ENCODE assay signal across 29 cellular contexts in genomic region chr10:90437452-90437851, GRCh38.
DNase-seq lines count a peak whose midpoint lies in the region; ATAC-seq, FAIRE-seq and TF ChIP-seq lines count a peak whose summit lies in the region.
"Had no signal": no experiment of that assay in that cellular context is flagged by ENCODE, and none has a peak within 500 bp of the region (broad histone marks: within the 10 kb centered on the region; RNA-seq: fewer than 3 reads in every experiment).

No MANE protein-coding gene starts in this region.

- no peak overlapping the region for H3K27ac Mint-ChIP-seq in activated T-cell treated with anti-CD3 and anti-CD28 coated beads, Interleukin-2, amount 50 U/mL, for 24 hours
- H3K27ac Mint-ChIP-seq: activated naive CD4-positive, alpha-beta T cell treated with anti-CD3 and anti-CD28 coated beads for 36 hours; stimulated activated naive B cell treated with anti-CD40 and anti-IgM and Interleukin-4, amounts not matched to agents 10 μg/mL and 1 μg/mL and 100 μg/mL, for 72 hours; T-cell had no signal

- peaks cover 10% of the 10 kb centered on the region for H3K9me3 Mint-ChIP-seq in activated T-cell treated with anti-CD3 and anti-CD28 coated beads, Interleukin-2, amount 50 U/mL, for 24 hours

- no peaks in the 10 kb centered on the region for H3K4me1 ChIP-seq in OCI-LY3 (ENCODE audit: low read length)
- no peaks in the 10 kb centered on the region for H3K4me1 ChIP-seq in GM12878 (ENCODE audit: control insufficient read depth, insufficient read depth, low read length)
- H3K4me1 ChIP-seq: BLaER1 treated with 17β-estradiol and CSF1 and Interleukin-3, amounts not matched to agents 10 nM and 100 nM; Caco-2; SJSA1 had no signal

- H3K36me3 ChIP-seq in OCI-LY3 (replicated peaks; ENCODE audit: low read depth, low read length) (no peaks in the 10 kb centered on the region), GM12878 (ENCODE audit: control insufficient read depth in 2 of 2, insufficient read depth in 2 of 2, low read length in 1 of 2) (no peaks in the 10 kb centered on the region)
- H3K36me3 ChIP-seq: SJSA1 had no signal

- no peak overlapping the region for H3K27ac ChIP-seq in OCI-LY3 (ENCODE audit: low read length)
- no peak overlapping the region for H3K27ac ChIP-seq in GM12878 (ENCODE audit: control insufficient read depth, insufficient read depth)
- H3K27ac ChIP-seq: BLaER1 treated with 17β-estradiol and CSF1 and Interleukin-3, amounts not matched to agents 10 nM and 100 nM; SJSA1 had no signal

- POLR2A ChIA-PET in GM12878 (lab: Charles Lee) = no interaction called here
- POLR2A ChIA-PET in HEK293T (lab: Yijun Ruan, JAX) = no interaction called here

- H3K27me3 Mint-ChIP-seq in activated T-cell treated with anti-CD3 and anti-CD28 coated beads, Interleukin-2, amount 50 U/mL, for 24 hours = no peaks in the 10 kb centered on the region

- BruUV-seq in GM12878 (replicated peaks; lab: Mats Ljungman, UMichigan) = no TSS peak

- TF ChIP-seq CTCF in OCI-LY3 (IDR thresholded peaks at IDR 0.05; ENCODE audit: low read depth, low read length) (peak; percentile 10; the same call in 1 of the 2 replicates), GM12878 (IDR thresholded peaks at IDR 0.05 in 2 of 3, conservative IDR thresholded peaks at IDR 0.05 in 1 of 3; ENCODE audit: control insufficient read depth in 2 of 3, extremely low read depth in 1 of 3, insufficient read depth in 1 of 3, low read depth in 3 of 3, low read length in 3 of 3) (0 out of 6 replicates have a peak, but pooled peaks of 1 of the 3 experiments have one; percentile 1), fibroblast of pulmonary artery (IDR thresholded peaks at IDR 0.05; ENCODE audit: low read length, missing control alignments) (no peak)

- H3K9ac ChIP-seq in OCI-LY3 (ENCODE audit: low read length) (no peak overlapping the region), GM12878 (ENCODE audit: control insufficient read depth, insufficient read depth, low read length) (no peak overlapping the region)
- H3K9ac ChIP-seq: BLaER1 treated with 17β-estradiol and CSF1 and Interleukin-3, amounts not matched to agents 10 nM and 100 nM had no signal

- no peaks in the 10 kb centered on the region for H3K4me1 Mint-ChIP-seq in activated T-cell treated with anti-CD3 and anti-CD28 coated beads, Interleukin-2, amount 50 U/mL, for 24 hours (ENCODE audit: low read depth)
- H3K4me1 Mint-ChIP-seq: neural crest cell; stimulated activated naive B cell treated with anti-CD40 and anti-IgM and Interleukin-4, amounts not matched to agents 10 μg/mL and 1 μg/mL and 100 μg/mL, for 72 hours; T-cell had no signal

- H3K36me3 Mint-ChIP-seq in activated T-cell treated with anti-CD3 and anti-CD28 coated beads, Interleukin-2, amount 50 U/mL, for 24 hours (ENCODE audit: low read depth) = no peaks in the 10 kb centered on the region
- H3K36me3 Mint-ChIP-seq: T-cell had no signal

- no peak for TF ChIP-seq POLR2A in GM12878 (IDR thresholded peaks at IDR 0.05; ENCODE audit: low read depth, low read length)

- H2AFZ ChIP-seq in OCI-LY3 (ENCODE audit: low read depth, low read length) (no peak overlapping the region), GM12878 (ENCODE audit: control insufficient read depth, low read depth, low read length) (no peak overlapping the region)

- H3K4me3 ChIP-seq in OCI-LY3 (ENCODE audit: low read length) (no peak overlapping the region), GM12878 (no peak overlapping the region), fibroblast of pulmonary artery (replicated peaks; ENCODE audit: low read depth, low read length) (no peak overlapping the region)
- H3K4me3 ChIP-seq: BLaER1 treated with 17β-estradiol and CSF1 and Interleukin-3, amounts not matched to agents 10 nM and 100 nM; lung; SJSA1 had no signal

- TF ChIP-seq RAD21 in GM12878 (IDR thresholded peaks at IDR 0.05; ENCODE audit: insufficient read depth, low read depth, low read length) = no peak

- no peak for TF ChIP-seq EP300 in GM12878 (IDR thresholded peaks at IDR 0.05; ENCODE audit: borderline replicate concordance in 1 of 2, control insufficient read depth in 1 of 2, low read depth in 2 of 2, low read length in 2 of 2)

- no peak overlapping the region for H3K4me3 Mint-ChIP-seq in activated T-cell treated with anti-CD3 and anti-CD28 coated beads, Interleukin-2, amount 50 U/mL, for 24 hours
- H3K4me3 Mint-ChIP-seq: activated naive CD4-positive, alpha-beta T cell treated with anti-CD3 and anti-CD28 coated beads for 36 hours; neural crest cell; stimulated activated naive B cell treated with anti-CD40 and anti-IgM and Interleukin-4, amounts not matched to agents 10 μg/mL and 1 μg/mL and 100 μg/mL, for 72 hours; T-cell had no signal

- CTCF ChIA-PET in GM12878 (lab: Yijun Ruan, JAX) (no interaction called here), HEK293T (lab: Yijun Ruan, JAX) (no interaction called here)

- RAD21 ChIA-PET in GM12878 (lab: Charles Lee; ENCODE audit: unreplicated experiment) = no interaction called here

- H3K79me2 ChIP-seq in OCI-LY3 (ENCODE audit: low read length) (no peaks in the 10 kb centered on the region), GM12878 (ENCODE audit: control insufficient read depth, insufficient read depth, low read length) (no peaks in the 10 kb centered on the region)

- SMC1A ChIA-PET in GM12878 (lab: Charles Lee; ENCODE audit: uncharacterized antibody, unreplicated experiment) = no interaction called here

- no peak for DNase-seq in GM12878 (ENCODE audit: low read depth, low spot score)
- peak; percentile 20 for DNase-seq in fibroblast of pulmonary artery (ENCODE audit: low read depth)
- DNase-seq in renal cortical epithelial cell (ENCODE audit: low read depth) = peak; percentile 58
- DNase-seq in HEK293T (ENCODE audit: extremely low spot score) = no peak
- no peak for DNase-seq in activated T-cell treated with anti-CD3 and anti-CD28 coated beads, Interleukin-2, amount 50 U/mL, for 24 hours
- no peak for DNase-seq in NCI-H82 (lab: John Stamatoyannopoulos, UW)
- no peak for DNase-seq in T-helper 9 cell
- DNase-seq: activated CD4-positive, alpha-beta T cell treated with anti-CD3 and anti-CD28 coated beads, Interleukin-2, amount 50 U/mL, for 4 hours; activated naive CD4-positive, alpha-beta T cell treated with anti-CD3 and anti-CD28 coated beads for 36 hours; amygdala; Caco-2; central memory CD4-positive, alpha-beta T cell; dermis blood vessel endothelial cell; DMS79 treated with DMSO at 0.1 percent for 48 hours; GF-D8; Karpas-422; NCI-H1092; NCI-H1694 treated with DMSO at 0.1 percent for 48 hours; NCI-H2171 treated with DMSO at 0.1 percent for 48 hours; NCI-H524; stimulated activated naive B cell treated with anti-CD40 and anti-IgM and Interleukin-4, amounts not matched to agents 10 μg/mL and 1 μg/mL and 100 μg/mL, for 72 hours; T-cell had no signal

- in situ Hi-C loops in GM12878 (cut with MboI) = no loop called here

- no peaks in the 10 kb centered on the region for H4K20me1 ChIP-seq in OCI-LY3 (ENCODE audit: insufficient read depth, low read length)
- no peaks in the 10 kb centered on the region for H4K20me1 ChIP-seq in GM12878 (ENCODE audit: control insufficient read depth, insufficient read depth)
- H4K20me1 ChIP-seq: BLaER1 treated with 17β-estradiol and CSF1 and Interleukin-3, amounts not matched to agents 10 nM and 100 nM had no signal

- H3K9me3 ChIP-seq in OCI-LY3 (ENCODE audit: insufficient read depth, low read length) = no peaks in the 10 kb centered on the region
- no peaks in the 10 kb centered on the region; the same call in 2 of the 3 replicates for H3K9me3 ChIP-seq in GM12878 (replicated peaks; ENCODE audit: control insufficient read depth, insufficient read depth, low read length)
- H3K9me3 ChIP-seq: Caco-2 had no signal

- H3K27me3 ChIP-seq in OCI-LY3 (ENCODE audit: low read depth, low read length) = no peaks in the 10 kb centered on the region
- no peaks in the 10 kb centered on the region for H3K27me3 ChIP-seq in GM12878 (replicated peaks in 1 of 2; ENCODE audit: control insufficient read depth in 2 of 2, insufficient read depth in 2 of 2, low read length in 1 of 2)
- H3K27me3 ChIP-seq: BLaER1 treated with 17β-estradiol and CSF1 and Interleukin-3, amounts not matched to agents 10 nM and 100 nM; SJSA1 had no signal

- no peak for FAIRE-seq in GM12878 (lab: Jason Lieb, UNC)
- FAIRE-seq: HepG2 had no signal

- WGBS in GM12878 (ENCODE audit: insufficient coverage, insufficient replicate concordance, low lambda C conversion rate, missing lambda C conversion rate) = 0% methylated on average over 1 of the region's 1 CpG

- H3K4me2 ChIP-seq in OCI-LY3 (ENCODE audit: low read length) (no peak overlapping the region), GM12878 (ENCODE audit: control insufficient read depth, insufficient read depth) (no peak overlapping the region)
- H3K4me2 ChIP-seq: BLaER1 treated with 17β-estradiol and CSF1 and Interleukin-3, amounts not matched to agents 10 nM and 100 nM had no signal

- intact Hi-C loops in GM12878 (cut with micrococcal nuclease; ENCODE audit: unreplicated experiment) = loop anchor here (10.0 kb wide), 1 partner anchor 643 kb away; no protein-coding TSS in a partner anchor

- ATAC-seq in GM12878 = peak; percentile 55
- ATAC-seq: HepG2; sciatic nerve; stimulated activated naive B cell treated with anti-CD40 and anti-IgM and Interleukin-4, amounts not matched to agents 10 μg/mL and 1 μg/mL and 100 μg/mL, for 72 hours; T-cell had no signal

TF ChIP-seq in GM12878, 131 proteins besides CTCF, POLR2A, EP300 and RAD21 (continues in another document):
- TF ChIP-seq PAX8 (IDR thresholded peaks at IDR 0.05) = no peak
- TF ChIP-seq RUNX3 (IDR thresholded peaks at IDR 0.05; ENCODE audit: low read length) = no peak

TF ChIP-seq in HEK293T, 16 proteins besides CTCF, POLR2A, EP300 and RAD21:
- TF ChIP-seq ZNF384 (IDR thresholded peaks at IDR 0.05) (no peak), NFRKB (IDR thresholded peaks at IDR 0.05) (no peak), ARNT (IDR thresholded peaks at IDR 0.05) (no peak), BHLHE40 (IDR thresholded peaks at IDR 0.05; ENCODE audit: borderline replicate concordance) (no peak), FOXM1 (IDR thresholded peaks at IDR 0.05; ENCODE audit: borderline replicate concordance) (no peak), HDGF (IDR thresholded peaks at IDR 0.05; ENCODE audit: borderline replicate concordance) (no peak), PKNOX1 (IDR thresholded peaks at IDR 0.05) (no peak), SP1 (IDR thresholded peaks at IDR 0.05) (no peak), TARDBP (IDR thresholded peaks at IDR 0.05) (no peak), FOXA1 (IDR thresholded peaks at IDR 0.05) (no peak), L3MBTL2 (conservative IDR thresholded peaks at IDR 0.05) (no peak), SUZ12 (IDR thresholded peaks at IDR 0.05) (no peak)

Comparison
In these comparisons a context has a peak if more than half of its experiments do, and no peak if none do; other contexts are left out.
1. DNase-seq: peak in fibroblast of pulmonary artery (single experiment) and renal cortical epithelial cell (single experiment); none in GM12878 (single experiment), HEK293T (single experiment), activated T-cell treated with anti-CD3 and anti-CD28 coated beads, Interleukin-2, amount 50 U/mL, for 24 hours (single experiment), NCI-H82 (single experiment) and T-helper 9 cell (single experiment).